21 cellular contexts compared by ENCODE assay signal in the genomic region with DNA sequence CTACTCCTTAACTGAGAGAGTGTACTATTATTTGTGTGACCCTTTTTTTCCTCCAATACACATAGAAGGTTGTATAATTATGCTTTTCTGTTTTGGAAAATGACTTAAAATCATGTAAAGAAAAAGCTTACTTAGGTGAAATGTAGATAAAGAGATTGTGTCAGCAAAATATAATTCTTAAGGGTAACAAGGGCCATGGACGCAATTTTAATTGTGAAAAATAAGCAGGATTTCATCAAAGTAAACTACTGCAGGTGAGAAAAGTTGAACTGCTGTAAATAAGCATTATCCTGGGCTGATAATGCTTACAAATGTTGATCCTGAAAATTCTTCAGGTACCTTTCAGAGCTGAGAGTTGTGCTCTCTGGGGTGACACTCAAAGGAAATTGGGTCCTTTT.
A peak's percentile ranks its signal among the peaks of the same experiment; 100 is the strongest.
DNase-seq lines count a peak whose midpoint lies in the region; ATAC-seq and TF ChIP-seq lines count a peak whose summit lies in the region.
"Had no signal": no experiment of that assay in that cellular context is flagged by ENCODE, and none has a peak within 500 bp of the region (broad histone marks: within the 10 kb centered on the region; RNA-seq: fewer than 3 reads in every experiment).

No MANE protein-coding gene starts in this region.

- H3K9me3 Mint-ChIP-seq in IgD-negative memory B cell (no peaks in the 10 kb centered on the region), activated B cell treated with CpG ODN at 0.5 μM for 24 hours (no peaks in the 10 kb centered on the region)
- no peaks in the 10 kb centered on the region for H3K9me3 Mint-ChIP-seq in stimulated activated naive B cell treated with anti-CD40 and anti-IgM and Interleukin-4, amounts not matched to agents 10 μg/mL and 1 μg/mL and 100 μg/mL, for 72 hours
- H3K9me3 Mint-ChIP-seq: CD4-positive, alpha-beta T cell had no signal

- CTCF ChIA-PET in activated B cell treated with CpG ODN at 0.5 μM for 24 hours (lab: Charles Lee), result interaction anchor here (1.2 to 6.3 kb wide), 9 partner anchors 12 to 86 kb away, joined by 4 to 187 read pairs (median 16); no protein-coding TSS in a partner anchor

- H3K4me3 Mint-ChIP-seq in IgD-negative memory B cell, result peak overlapping the region; percentile 80 to 95 (median 92)
- H3K4me3 Mint-ChIP-seq in activated B cell treated with CpG ODN at 0.5 μM for 24 hours, result peak overlapping the region; percentile 84
- H3K4me3 Mint-ChIP-seq in stimulated activated naive B cell treated with anti-CD40 and anti-IgM and Interleukin-4, amounts not matched to agents 10 μg/mL and 1 μg/mL and 100 μg/mL, for 72 hours, result peak overlapping the region; percentile 87 to 92
- H3K4me3 Mint-ChIP-seq: CD4-positive, alpha-beta T cell had no signal

- ATAC-seq in activated B cell treated with CpG ODN at 0.5 μM for 24 hours (ENCODE audit: low read depth), result no peak
- ATAC-seq in stimulated activated naive B cell treated with anti-CD40 and anti-IgM and Interleukin-4, amounts not matched to agents 10 μg/mL and 1 μg/mL and 100 μg/mL, for 72 hours (replicated peaks), result no peak
- ATAC-seq in GM19467 (IDR thresholded peaks at IDR 0.05; ENCODE audit: unreplicated experiment), result no peak

- no peak for DNase-seq in GM12864 (ENCODE audit: low read depth)
- no peak for DNase-seq in activated B cell treated with CpG ODN at 0.5 μM for 24 hours
- DNase-seq in stimulated activated naive B cell treated with anti-CD40 and anti-IgM and Interleukin-4, amounts not matched to agents 10 μg/mL and 1 μg/mL and 100 μg/mL, for 72 hours, result no peak
- DNase-seq in T-helper 2 cell, result no peak
- no peak for DNase-seq in NK-92 treated with Interleukin-12 subunit alpha and Interleukin-12 subunit beta, amount 100 ng/mL, for 24 hours (lab: John Stamatoyannopoulos, UW)
- DNase-seq: CD4-positive, alpha-beta T cell; COR-L47; DMS79; KG1; MV-4-11; NCI-H1105 treated with DMSO at 0.1 percent for 48 hours; NCI-H2029 treated with DMSO at 0.1 percent for 48 hours; NCI-H226; NCI-H510A treated with DMSO at 0.1 percent for 48 hours; NCI-H774; PC-9; SHP77 had no signal

- TF ChIP-seq CTCF in GM12864 (IDR thresholded peaks at IDR 0.05; ENCODE audit: low read depth, low read length, missing control alignments), result no peak
- TF ChIP-seq CTCF in activated B cell treated with CpG ODN at 0.5 μM for 24 hours (IDR thresholded peaks at IDR 0.05), result no peak

- H3K27me3 Mint-ChIP-seq in IgD-negative memory B cell (no peaks in the 10 kb centered on the region), activated B cell treated with CpG ODN at 0.5 μM for 24 hours (no peaks in the 10 kb centered on the region)
- H3K27me3 Mint-ChIP-seq in stimulated activated naive B cell treated with anti-CD40 and anti-IgM and Interleukin-4, amounts not matched to agents 10 μg/mL and 1 μg/mL and 100 μg/mL, for 72 hours, result no peaks in the 10 kb centered on the region

- POLR2A ChIA-PET in activated B cell treated with CpG ODN at 0.5 μM for 24 hours (lab: Charles Lee), result interaction anchor here (0.9 to 24.5 kb wide), 14 partner anchors 8 to 320 kb away, joined by 3 to 1820 read pairs (median 10); no protein-coding TSS in a partner anchor

- H3K4me3 ChIP-seq in GM12864 (ENCODE audit: low read depth, low read length), result peak overlapping the region; percentile 39; the same call in 1 of the 2 replicates
- H3K4me3 ChIP-seq: BLaER1, PC-9, SK-N-MC had no signal

- intact Hi-C loops in activated B cell treated with CpG ODN at 0.5 μM for 24 hours (cut with micrococcal nuclease), result loop anchor here (1.0 to 10.0 kb wide), 11 partner anchors 14 to 1012 kb away; partner anchors contain the start of gene EIF2AK3

- H3K27ac Mint-ChIP-seq in IgD-negative memory B cell (peak overlapping the region; percentile 94 to 95 (median 94)), activated B cell treated with CpG ODN at 0.5 μM for 24 hours (peak overlapping the region; percentile 92)
- H3K27ac Mint-ChIP-seq in stimulated activated naive B cell treated with anti-CD40 and anti-IgM and Interleukin-4, amounts not matched to agents 10 μg/mL and 1 μg/mL and 100 μg/mL, for 72 hours, result peak overlapping the region; percentile 95
- H3K27ac Mint-ChIP-seq: CD4-positive, alpha-beta T cell had no signal

- H3K4me1 Mint-ChIP-seq in IgD-negative memory B cell (peaks cover 29 to 45% (median 33%) of the 10 kb centered on the region in 3 donors), activated B cell treated with CpG ODN at 0.5 μM for 24 hours (peaks cover 79% of the 10 kb centered on the region)
- H3K4me1 Mint-ChIP-seq in stimulated activated naive B cell treated with anti-CD40 and anti-IgM and Interleukin-4, amounts not matched to agents 10 μg/mL and 1 μg/mL and 100 μg/mL, for 72 hours, result peaks cover 28 to 43% of the 10 kb centered on the region in 2 donors

- peaks cover 4% of the 10 kb centered on the region for H3K36me3 Mint-ChIP-seq in IgD-negative memory B cell
- peaks cover 4% of the 10 kb centered on the region for H3K36me3 Mint-ChIP-seq in activated B cell treated with CpG ODN at 0.5 μM for 24 hours (ENCODE audit: low read depth)
- H3K36me3 Mint-ChIP-seq in stimulated activated naive B cell treated with anti-CD40 and anti-IgM and Interleukin-4, amounts not matched to agents 10 μg/mL and 1 μg/mL and 100 μg/mL, for 72 hours, result peaks cover 3 to 9% of the 10 kb centered on the region in 2 donors
